ENCODE assay signal across 22 cellular contexts in the genomic region with DNA sequence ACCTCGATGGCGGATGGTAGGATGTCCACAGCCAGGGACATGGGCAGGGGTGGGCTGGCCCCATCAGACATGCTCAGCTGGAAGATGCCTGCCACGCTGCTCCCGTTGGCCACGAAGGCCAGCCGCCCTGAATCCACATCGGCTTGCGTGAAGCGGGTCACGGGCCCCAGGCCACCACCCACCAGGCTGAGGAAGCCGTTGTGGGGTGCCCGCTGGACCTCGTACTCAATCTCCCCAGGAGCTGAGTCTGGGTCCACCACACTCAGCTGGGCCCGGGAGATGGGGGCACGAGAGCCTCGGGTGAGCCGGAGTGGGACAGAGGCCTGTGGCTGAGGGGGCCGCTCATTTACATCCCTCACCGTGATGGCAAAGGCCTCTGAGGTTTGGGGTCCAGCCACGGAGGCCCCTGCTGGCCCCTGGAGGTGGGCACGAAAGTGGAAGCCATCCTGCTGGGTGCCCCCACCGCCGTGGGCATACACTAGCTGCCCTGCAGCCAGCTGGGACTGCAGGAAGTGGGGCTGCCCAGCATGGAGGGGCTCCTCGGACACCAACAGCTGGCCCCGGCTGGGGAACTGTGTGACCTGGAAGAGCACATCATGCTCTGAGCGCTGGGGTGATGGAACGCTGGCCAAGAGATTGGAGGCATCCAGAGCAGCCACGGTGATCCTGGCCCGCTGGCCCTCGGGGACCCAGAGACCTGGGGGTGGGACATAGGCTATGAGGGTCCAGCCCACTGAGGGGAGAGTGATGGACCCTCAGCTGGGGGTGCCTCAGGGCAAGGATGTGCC. TPM values are rescaled to one million over a fixed set of nuclear protein-coding genes. Genes with fewer than 3 reads are reported as not detected.
"Had no signal": no experiment of that assay in that cellular context is flagged by ENCODE, and none has a peak within 500 bp of the region (broad histone marks: within the 10 kb centered on the region; RNA-seq: fewer than 3 reads in every experiment).

No MANE protein-coding gene starts in this region.

- H3K36me3 ChIP-seq: prostate gland, upper lobe of left lung had no signal

- ATAC-seq: mucosa of descending colon; natural killer cell treated with Interleukin-12 subunit alpha and Interleukin-12 subunit beta and Interleukin-15 and Interleukin-18, amount 100 ng/mL, for 72 hours; stimulated activated effector memory CD8-positive, alpha-beta T cell treated with anti-CD3 and anti-CD28 coated beads, Interleukin-12 subunit alpha, Interleukin-12 subunit beta, amount 100 ng/mL, for 72 hours had no signal

- H3K9me3 ChIP-seq: esophagus squamous epithelium, mucosa of descending colon, prostate gland, right atrium auricular region, sigmoid colon, stomach, tibial nerve, upper lobe of left lung had no signal

- H3K27ac Mint-ChIP-seq: dendritic cell treated with granulocyte-macrophage colony-stimulating factor and Interleukin-4, amounts not matched to agents 40 ng/mL and 50 ng/mL, for 4 days; endodermal cell; mesothelial cell of epicardium; naive B cell; natural killer cell treated with Interleukin-12 subunit alpha and Interleukin-12 subunit beta and Interleukin-15 and Interleukin-18, amount 100 ng/mL, for 72 hours had no signal

- H3K4me3 Mint-ChIP-seq: dendritic cell treated with granulocyte-macrophage colony-stimulating factor and Interleukin-4, amounts not matched to agents 40 ng/mL and 50 ng/mL, for 4 days; endodermal cell; mesothelial cell of epicardium; naive B cell; natural killer cell treated with Interleukin-12 subunit alpha and Interleukin-12 subunit beta and Interleukin-15 and Interleukin-18, amount 100 ng/mL, for 72 hours; neural crest cell; stimulated activated effector memory CD8-positive, alpha-beta T cell treated with anti-CD3 and anti-CD28 coated beads, Interleukin-12 subunit alpha, Interleukin-12 subunit beta, amount 100 ng/mL, for 72 hours had no signal

- H3K4me1 Mint-ChIP-seq: naive B cell; stimulated activated effector memory CD8-positive, alpha-beta T cell treated with anti-CD3 and anti-CD28 coated beads, Interleukin-12 subunit alpha, Interleukin-12 subunit beta, amount 100 ng/mL, for 72 hours had no signal

- H3K27me3 Mint-ChIP-seq: dendritic cell treated with granulocyte-macrophage colony-stimulating factor and Interleukin-4, amounts not matched to agents 40 ng/mL and 50 ng/mL, for 4 days; naive B cell; natural killer cell treated with Interleukin-12 subunit alpha and Interleukin-12 subunit beta and Interleukin-15 and Interleukin-18, amount 100 ng/mL, for 72 hours had no signal

- H3K27ac ChIP-seq: prostate gland had no signal

- H3K27me3 ChIP-seq: esophagus squamous epithelium, right atrium auricular region, sigmoid colon, stomach, tibial nerve, upper lobe of left lung had no signal

- H3K4me3 ChIP-seq: esophagus squamous epithelium, mucosa of descending colon, prostate gland, right atrium auricular region, sigmoid colon, stomach, tibial nerve, upper lobe of left lung had no signal

- H3K9me3 Mint-ChIP-seq: dendritic cell treated with granulocyte-macrophage colony-stimulating factor and Interleukin-4, amounts not matched to agents 40 ng/mL and 50 ng/mL, for 4 days; endodermal cell; mesothelial cell of epicardium; naive B cell; natural killer cell treated with Interleukin-12 subunit alpha and Interleukin-12 subunit beta and Interleukin-15 and Interleukin-18, amount 100 ng/mL, for 72 hours; neural crest cell; stimulated activated effector memory CD8-positive, alpha-beta T cell treated with anti-CD3 and anti-CD28 coated beads, Interleukin-12 subunit alpha, Interleukin-12 subunit beta, amount 100 ng/mL, for 72 hours had no signal

- DNase-seq: effector CD8-positive, alpha-beta T cell; endodermal cell; esophagus squamous epithelium; foreskin melanocyte; mesenchymal stem cell; mucosa of descending colon; naive B cell; nucleus accumbens; sigmoid colon; stimulated activated CD4-positive, alpha-beta T cell treated with anti-CD3 and anti-CD28 coated beads, Interleukin-2, amount 100 ng/mL, for 24 hours; stimulated activated CD4-positive, alpha-beta T cell treated with anti-CD3 and anti-CD28 coated beads, Interleukin-4, amount 100 ng/mL, for 24 hours; stimulated activated naive CD4-positive, alpha-beta T cell treated with Interleukin-2 at 50 U/mL for 16 hours; stomach had no signal

- H3K36me3 Mint-ChIP-seq: mesothelial cell of epicardium; naive B cell; natural killer cell treated with Interleukin-12 subunit alpha and Interleukin-12 subunit beta and Interleukin-15 and Interleukin-18, amount 100 ng/mL, for 72 hours; stimulated activated effector memory CD8-positive, alpha-beta T cell treated with anti-CD3 and anti-CD28 coated beads, Interleukin-12 subunit alpha, Interleukin-12 subunit beta, amount 100 ng/mL, for 72 hours had no signal

RNA-seq across cellular contexts. Expression of a gene that starts 35.8 kb away (rescaled TPM):
- total RNA-seq: natural killer cell treated with Interleukin-12 subunit alpha and Interleukin-12 subunit beta and Interleukin-15 and Interleukin-18, amount 100 ng/mL, for 72 hours had no signal
